ENCODE assay signal across 7 cellular contexts in genomic region chr4:114807759-114808404, GRCh38.
DNase-seq lines count a peak whose midpoint lies in the region; ATAC-seq and TF ChIP-seq lines count a peak whose summit lies in the region.

No MANE protein-coding gene starts in this region.

- H3K4me1 Mint-ChIP-seq in T-helper 17 cell (peaks cover 9% of the 10 kb centered on the region), endodermal cell (no peaks in the 10 kb centered on the region), neural crest cell (no peaks in the 10 kb centered on the region)

- H3K27me3 Mint-ChIP-seq in T-helper 17 cell (peaks cover 28% of the 10 kb centered on the region), endodermal cell (ENCODE audit: insufficient read depth) (no peaks in the 10 kb centered on the region), neural crest cell (ENCODE audit: low read depth) (no peaks in the 10 kb centered on the region)

- H3K9me3 Mint-ChIP-seq in endodermal cell (no peaks in the 10 kb centered on the region), neural crest cell (peaks cover 7% of the 10 kb centered on the region)

- H3K4me1 ChIP-seq in endodermal cell (ENCODE audit: control insufficient read depth, insufficient read depth, low read length), result no peaks in the 10 kb centered on the region

- 55 to 56% methylated on average over 11 to 14 of the region's 14 CpGs for WGBS in endodermal cell (ENCODE audit: insufficient coverage in 1 of 2, insufficient read length in 1 of 2), 2 experiments

- H3K36me3 ChIP-seq in GM06990 (ENCODE audit: control insufficient read depth, insufficient read depth, low read length), result no peaks in the 10 kb centered on the region
- H3K36me3 ChIP-seq in endodermal cell (ENCODE audit: control insufficient read depth, insufficient read depth, low read length), result no peaks in the 10 kb centered on the region

- no peak overlapping the region for H3K4me3 ChIP-seq in GM06990 (replicated peaks; ENCODE audit: low read depth, low read length)
- H3K4me3 ChIP-seq in endodermal cell (ENCODE audit: low read length), result no peak overlapping the region

- H3K4me3 Mint-ChIP-seq in T-helper 17 cell (no peak overlapping the region), endodermal cell (no peak overlapping the region), neural crest cell (no peak overlapping the region)

- H3K27ac Mint-ChIP-seq in T-helper 17 cell (no peak overlapping the region), endodermal cell (no peak overlapping the region), neural crest cell (ENCODE audit: unreplicated experiment) (no peak overlapping the region)

- peak; percentile 99 for ATAC-seq in HG03442 (IDR thresholded peaks at IDR 0.05; ENCODE audit: unreplicated experiment)
- ATAC-seq in T-helper 17 cell, result peak; percentile 96

- no peak overlapping the region for H3K9ac ChIP-seq in endodermal cell (ENCODE audit: extremely low read depth, low read length, poor library complexity, severe bottlenecking)

- TF ChIP-seq CTCF in GM06990 (IDR thresholded peaks at IDR 0.05; ENCODE audit: insufficient read depth, low read length, poor library complexity, severe bottlenecking) (peak; percentile 95), GM20000 (IDR thresholded peaks at IDR 0.05; ENCODE audit: extremely low read depth, missing control alignments) (peak; percentile 83), endodermal cell (conservative IDR thresholded peaks at IDR 0.05) (peak; percentile 93), neural crest cell (conservative IDR thresholded peaks at IDR 0.05) (peak; percentile 69)

- H3K36me3 Mint-ChIP-seq in T-helper 17 cell (ENCODE audit: low read depth) (no peaks in the 10 kb centered on the region), endodermal cell (ENCODE audit: low read depth) (no peaks in the 10 kb centered on the region), neural crest cell (ENCODE audit: low read depth) (no peaks in the 10 kb centered on the region)

- DNase-seq in GM06990 (ENCODE audit: extremely low read depth, insufficient read length) (peak; percentile 22), GM20000 (ENCODE audit: low spot score) (peak; percentile 52), T-helper 17 cell (peak in 1 of 3 donors; percentile 12), endodermal cell (peak; percentile 83), neural crest cell (ENCODE audit: low read depth, low spot score) (no peak), OCI-M2 (lab: John Stamatoyannopoulos, UW; ENCODE audit: unreplicated experiment) (no peak)

- H3K9me3 ChIP-seq in T-helper 17 cell (ENCODE audit: control insufficient read depth, low read length, poor library complexity, severe bottlenecking), result no peaks in the 10 kb centered on the region
- no peaks in the 10 kb centered on the region for H3K9me3 ChIP-seq in endodermal cell (ENCODE audit: control insufficient read depth, low read length)

- H3K27ac ChIP-seq in endodermal cell (ENCODE audit: low read depth, low read length), result no peak overlapping the region

- H3K27me3 ChIP-seq in GM06990 (replicated peaks; ENCODE audit: control insufficient read depth, insufficient read depth, low read length), result no peaks in the 10 kb centered on the region
- no peaks in the 10 kb centered on the region for H3K27me3 ChIP-seq in endodermal cell (ENCODE audit: control insufficient read depth, insufficient read depth, low read length, poor library complexity, severe bottlenecking)

Comparison
In these comparisons a context has a peak if more than half of its experiments do, and no peak if none do; other contexts are left out.
1. DNase-seq: peak in GM06990 (single experiment), GM20000 (single experiment) and endodermal cell (single experiment); none in neural crest cell (single experiment) and OCI-M2 (single experiment).
2. Peak in every context shown above with its lines, with median percentiles within 50 percentile points of each other: CTCF ChIP-seq.